Comparison of ENCODE assay signal across 22 cellular contexts in genomic region chrX:10992110-10992509, GRCh38.
A peak's percentile ranks its signal among the peaks of the same experiment; 100 is the strongest.
DNase-seq lines count a peak whose midpoint lies in the region; ATAC-seq, FAIRE-seq and TF ChIP-seq lines count a peak whose summit lies in the region.
"Had no signal": no experiment of that assay in that cellular context is flagged by ENCODE, and none has a peak within 500 bp of the region (broad histone marks: within the 10 kb centered on the region; RNA-seq: fewer than 3 reads in every experiment).

No MANE protein-coding gene starts in this region.

- H3K27ac ChIP-seq in HepG2 (ENCODE audit: extremely low read length, insufficient read depth, low read length) (peak overlapping the region; percentile 64), right lobe of liver (no peak overlapping the region), trophoblast cell (ENCODE audit: low read depth, low read length) (peak overlapping the region; percentile 58), thyroid gland (no peak overlapping the region)
- H3K27ac ChIP-seq: 22Rv1, BLaER1, C4-2B, GM23248 had no signal

- H2AK5ac ChIP-seq in trophoblast cell (ENCODE audit: low read length): peak overlapping the region; percentile 62

- H3K4ac ChIP-seq in trophoblast cell (ENCODE audit: low read depth, low read length): no peak overlapping the region

- no peak for TF ChIP-seq CTCF in HepG2 (CRISPR knock-in tag; IDR thresholded peaks at IDR 0.05)
- TF ChIP-seq CTCF in right lobe of liver (IDR thresholded peaks at IDR 0.05): no peak
- TF ChIP-seq CTCF in thyroid gland (IDR thresholded peaks at IDR 0.05): no peak

- DNase-seq in HepG2 (ENCODE audit: low spot score) (peak; percentile 70), right lobe of liver (no peak), islet precursor cell (peak; percentile 55), trophoblast cell (no peak), thyroid gland (no peak)
- DNase-seq in activated CD4-positive, CD25-positive, alpha-beta regulatory T cell (lab: John Stamatoyannopoulos, UW): no peak
- DNase-seq: CD4-positive, CD25-positive, alpha-beta regulatory T cell; CD8-positive, alpha-beta T cell; DMS 273 treated with DMSO at 0.1 percent for 48 hours; DMS79; EL; GF-D8; GM23248; H7; HCEC 1CT had no signal

- H3K23ac ChIP-seq in trophoblast cell (ENCODE audit: low read length): no peak overlapping the region

- H2AFZ ChIP-seq in HepG2 (ENCODE audit: low read length): no peak overlapping the region
- H2AFZ ChIP-seq in trophoblast cell (ENCODE audit: insufficient read depth, low read length, poor library complexity): no peak overlapping the region
- H2AFZ ChIP-seq: GM23248 had no signal

- H4K20me1 ChIP-seq in HepG2 (ENCODE audit: insufficient read depth, low read length): no peaks in the 10 kb centered on the region
- H4K20me1 ChIP-seq: BLaER1 had no signal

- H3K9ac ChIP-seq in HepG2 (ENCODE audit: insufficient read depth, low read depth, low read length): 0 out of 2 replicates have a peak overlapping the region, but pooled peaks have one; percentile 8
- no peak overlapping the region for H3K9ac ChIP-seq in trophoblast cell (ENCODE audit: low read length)
- H3K9ac ChIP-seq: BLaER1, GM23248 had no signal

- peaks cover 30% of the 10 kb centered on the region for H3K4me1 ChIP-seq in HepG2 (ENCODE audit: insufficient read depth, low read length)
- H3K4me1 ChIP-seq in right lobe of liver: no peaks in the 10 kb centered on the region
- H3K4me1 ChIP-seq in trophoblast cell (ENCODE audit: control insufficient read depth in 1 of 2, insufficient read depth in 2 of 2, low read length in 2 of 2): peaks cover 6 to 9% of the 10 kb centered on the region in 2 experiments
- H3K4me1 ChIP-seq in thyroid gland: no peaks in the 10 kb centered on the region
- H3K4me1 ChIP-seq: BLaER1 had no signal

- in situ Hi-C loops in HepG2 (cut with HindIII; ENCODE audit: extremely low pct_ligation_motif_present, low pct_unique_long_range_greater_than_20kb): no loop called here

- H3K4me2 ChIP-seq in HepG2 (ENCODE audit: low read depth, low read length): 0 out of 2 replicates have a peak overlapping the region, but pooled peaks have one; percentile 28
- H3K4me2 ChIP-seq in trophoblast cell (ENCODE audit: low read length): no peak overlapping the region
- H3K4me2 ChIP-seq: BLaER1 had no signal

- H2BK12ac ChIP-seq in trophoblast cell (ENCODE audit: low read length): peak overlapping the region; percentile 71

- no TSS peak for BruUV-seq in HepG2 (replicated peaks; lab: Mats Ljungman, UMichigan)

- no peak overlapping the region for H3K14ac ChIP-seq in trophoblast cell (ENCODE audit: low read length)

- H3K79me1 ChIP-seq in trophoblast cell (ENCODE audit: low read length): peaks cover 9% of the 10 kb centered on the region

- H3K27me3 ChIP-seq in HepG2 (ENCODE audit: control insufficient read depth in 1 of 2, insufficient read depth in 2 of 2, low read length in 2 of 2) (no peaks in the 10 kb centered on the region), right lobe of liver (no peaks in the 10 kb centered on the region), trophoblast cell (ENCODE audit: insufficient read depth, low read length) (no peaks in the 10 kb centered on the region), thyroid gland (no peaks in the 10 kb centered on the region)

- no peak overlapping the region for H4K12ac ChIP-seq in trophoblast cell (ENCODE audit: low read depth, low read length)

- peak; percentile 56 for FAIRE-seq in HepG2 (lab: Jason Lieb, UNC)
- FAIRE-seq: A204.1, D721Med, GM12892, H1 had no signal

- no peaks in the 10 kb centered on the region for H3K79me2 ChIP-seq in HepG2 (ENCODE audit: insufficient read depth, low read length)
- no peaks in the 10 kb centered on the region for H3K79me2 ChIP-seq in trophoblast cell (ENCODE audit: control insufficient read depth, insufficient read depth, low read length, poor library complexity)

- H4K91ac ChIP-seq in trophoblast cell (ENCODE audit: low read depth, low read length): no peak overlapping the region

- TF ChIP-seq POLR2A in HepG2 (IDR thresholded peaks at IDR 0.05; ENCODE audit: insufficient read depth in 1 of 2, low read depth in 2 of 2, low read length in 2 of 2): no peak
- TF ChIP-seq POLR2A in right lobe of liver (IDR thresholded peaks at IDR 0.05): no peak
- TF ChIP-seq POLR2A in thyroid gland (IDR thresholded peaks at IDR 0.05): no peak

- intact Hi-C loops in HepG2 (cut with micrococcal nuclease; ENCODE audit: unreplicated experiment): loop anchor here (1.0 kb wide), 1 partner anchor 8 kb away; no protein-coding TSS in a partner anchor
- intact Hi-C loops in right lobe of liver (cut with DNase I): no loop called here
- intact Hi-C loops in thyroid gland (cut with DNase I): no loop called here

- POLR2A ChIA-PET in HepG2 (lab: Yijun Ruan, JAX): interaction anchor here (1.1 to 1.7 kb wide), 4 partner anchors 9 to 836 kb away, joined by 5 to 8 read pairs (median 6); partner anchors contain the start of gene CLCN4

- H3K4me3 ChIP-seq in HepG2 (replicated peaks in 1 of 3; ENCODE audit: insufficient read depth in 1 of 3, low read depth in 2 of 3, low read length in 3 of 3): no peak overlapping the region
- H3K4me3 ChIP-seq in right lobe of liver: no peak overlapping the region
- no peak overlapping the region for H3K4me3 ChIP-seq in trophoblast cell (ENCODE audit: low read depth, low read length)
- no peak overlapping the region for H3K4me3 ChIP-seq in thyroid gland (replicated peaks in 1 of 3)
- H3K4me3 ChIP-seq: BLaER1, GM23248 had no signal

- peak overlapping the region; percentile 66 for H2BK120ac ChIP-seq in trophoblast cell (ENCODE audit: insufficient read depth, low read length, poor library complexity)

- WGBS in HepG2 (ENCODE audit: low lambda C conversion rate): 0% methylated on average over 1 of the region's 1 CpG
- 25% methylated on average over 1 of the region's 1 CpG for WGBS in right lobe of liver (ENCODE audit: insufficient coverage, low coverage, low lambda C conversion rate, missing lambda C conversion rate)
- WGBS in trophoblast cell (ENCODE audit: extremely low coverage, insufficient coverage, insufficient read length): no CpG with 5 or more reads among the region's 1 CpG
- 94 to 96% methylated on average over 1 of the region's 1 CpG for WGBS in thyroid gland, 2 donors

- H3K36me3 ChIP-seq in HepG2 (replicated peaks in 1 of 2; ENCODE audit: control insufficient read depth in 1 of 2, insufficient read depth in 2 of 2, low read length in 2 of 2): no peaks in the 10 kb centered on the region
- no peaks in the 10 kb centered on the region for H3K36me3 ChIP-seq in right lobe of liver
- H3K36me3 ChIP-seq in trophoblast cell (ENCODE audit: control insufficient read depth in 1 of 2, insufficient read depth in 2 of 2, low read length in 2 of 2): no peaks in the 10 kb centered on the region
- H3K36me3 ChIP-seq in thyroid gland: no peaks in the 10 kb centered on the region
- H3K36me3 ChIP-seq: BLaER1 had no signal

- ATAC-seq in HepG2: peak; percentile 94
- ATAC-seq in right lobe of liver: no peak
- ATAC-seq: CD8-positive, alpha-beta T cell had no signal

- CTCF ChIA-PET in HepG2 (lab: Yijun Ruan, JAX; ENCODE audit: low intra/inter-chr PET ratio, low total read pairs): no interaction called here

- H2BK5ac ChIP-seq in trophoblast cell (ENCODE audit: low read depth, low read length, poor library complexity): no peak overlapping the region

- H3K18ac ChIP-seq in trophoblast cell (ENCODE audit: low read length): no peak overlapping the region

- TF ChIP-seq EP300 in HepG2 (IDR thresholded peaks at IDR 0.05; ENCODE audit: low read depth in 2 of 2, low read length in 2 of 2): peak in 1 of 2 experiments; percentile 64; a peak in 2 of 4 replicates
- TF ChIP-seq EP300 in HepG2 (CRISPR knock-in tag; IDR thresholded peaks at IDR 0.05; ENCODE audit: borderline replicate concordance): no peak

- no peak overlapping the region for H4K8ac ChIP-seq in trophoblast cell (ENCODE audit: low read depth, low read length)

- no peaks in the 10 kb centered on the region for H3K9me3 ChIP-seq in HepG2 (ENCODE audit: low read length)
- H3K9me3 ChIP-seq in right lobe of liver: no peaks in the 10 kb centered on the region
- no peaks in the 10 kb centered on the region for H3K9me3 ChIP-seq in trophoblast cell (ENCODE audit: insufficient read depth, low read depth, low read length)
- H3K9me3 ChIP-seq in thyroid gland: no peaks in the 10 kb centered on the region
- H3K9me3 ChIP-seq: BLaER1 had no signal

- TF ChIP-seq RAD21 in HepG2 (CRISPR knock-in tag; IDR thresholded peaks at IDR 0.05): no peak

TF ChIP-seq in HepG2, 621 proteins besides CTCF, POLR2A, EP300 and RAD21 (continues in another document):
- TF ChIP-seq, protein P1, sequence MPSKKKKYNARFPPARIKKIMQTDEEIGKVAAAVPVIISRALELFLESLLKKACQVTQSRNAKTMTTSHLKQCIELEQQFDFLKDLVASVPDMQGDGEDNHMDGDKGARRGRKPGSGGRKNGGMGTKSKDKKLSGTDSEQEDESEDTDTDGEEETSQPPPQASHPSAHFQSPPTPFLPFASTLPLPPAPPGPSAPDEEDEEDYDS (CRISPR knock-in tag; IDR thresholded peaks at IDR 0.05): no peak
- TF ChIP-seq KDM5A (IDR thresholded peaks at IDR 0.05; ENCODE audit: borderline replicate concordance, low read length): no peak
- TF ChIP-seq ISX (CRISPR knock-in tag; conservative IDR thresholded peaks at IDR 0.05): no peak
- TF ChIP-seq, protein P2, sequence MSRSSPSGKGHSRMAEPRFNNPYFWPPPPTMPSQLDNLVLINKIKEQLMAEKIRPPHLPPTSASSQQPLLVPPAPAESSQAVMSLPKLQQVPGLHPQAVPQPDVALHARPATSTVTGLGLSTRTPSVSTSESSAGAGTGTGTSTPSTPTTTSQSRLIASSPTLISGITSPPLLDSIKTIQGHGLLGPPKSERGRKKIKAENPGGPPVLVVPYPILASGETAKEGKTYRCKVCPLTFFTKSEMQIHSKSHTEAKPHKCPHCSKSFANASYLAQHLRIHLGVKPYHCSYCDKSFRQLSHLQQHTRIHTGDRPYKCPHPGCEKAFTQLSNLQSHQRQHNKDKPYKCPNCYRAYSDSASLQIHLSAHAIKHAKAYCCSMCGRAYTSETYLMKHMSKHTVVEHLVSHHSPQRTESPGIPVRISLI (CRISPR knock-in tag; IDR thresholded peaks at IDR 0.05; ENCODE audit: borderline replicate concordance): no peak
- no peak for TF ChIP-seq ZNF644 (CRISPR knock-in tag; IDR thresholded peaks at IDR 0.05; ENCODE audit: low read depth)
- TF ChIP-seq HIVEP1 (CRISPR knock-in tag; IDR thresholded peaks at IDR 0.05): no peak
- TF ChIP-seq ZNF329 (CRISPR knock-in tag; IDR thresholded peaks at IDR 0.05; ENCODE audit: low read depth): no peak
- TF ChIP-seq EHMT2 (IDR thresholded peaks at IDR 0.05; ENCODE audit: borderline replicate concordance, low read depth, low read length): no peak
- TF ChIP-seq NR3C1 (CRISPR knock-in tag; IDR thresholded peaks at IDR 0.05): no peak
- TF ChIP-seq ZNF235 (CRISPR knock-in tag; IDR thresholded peaks at IDR 0.05; ENCODE audit: borderline replicate concordance): no peak
- TF ChIP-seq ZNF3 (CRISPR knock-in tag; IDR thresholded peaks at IDR 0.05): no peak
- TF ChIP-seq ZFP37 (CRISPR knock-in tag; IDR thresholded peaks at IDR 0.05; ENCODE audit: borderline replicate concordance): no peak
- TF ChIP-seq YEATS4 (CRISPR knock-in tag; IDR thresholded peaks at IDR 0.05; ENCODE audit: borderline replicate concordance): no peak
- no peak for TF ChIP-seq NFE2L1 (CRISPR knock-in tag; IDR thresholded peaks at IDR 0.05; ENCODE audit: borderline replicate concordance)

Comparison
In these comparisons a context has a peak if more than half of its experiments do, and no peak if none do; other contexts are left out.
1. DNase-seq: peak in HepG2 (single experiment) and islet precursor cell (single experiment); none in right lobe of liver (0 of 3), trophoblast cell (0 of 2), thyroid gland (0 of 2) and activated CD4-positive, CD25-positive, alpha-beta regulatory T cell (0 of 4).
2. H3K27ac ChIP-seq: peak in HepG2 (single experiment) and trophoblast cell (single experiment); none in right lobe of liver (0 of 3) and thyroid gland (0 of 3).